ENCODE assay signal across 18 cellular contexts in genomic region chr12:27504506-27504905, GRCh38. TPM values are rescaled to one million over a fixed set of nuclear protein-coding genes. Genes with fewer than 3 reads are reported as not detected.
A peak's percentile ranks its signal among the peaks of the same experiment; 100 is the strongest.
DNase-seq lines count a peak whose midpoint lies in the region; TF ChIP-seq lines count a peak whose summit lies in the region.
"Had no signal": no experiment of that assay in that cellular context is flagged by ENCODE, and none has a peak within 500 bp of the region (broad histone marks: within the 10 kb centered on the region; RNA-seq: fewer than 3 reads in every experiment).

No MANE protein-coding gene starts in this region.

- in situ Hi-C loops in SK-MEL-5 (cut with HindIII; ENCODE audit: low pct_unique_long_range_greater_than_20kb, low sequenced_read_pairs): no loop called here

- H3K4me2 ChIP-seq in osteoblast (ENCODE audit: insufficient read depth, low read length): peak overlapping the region; percentile 58

- POLR2A ChIA-PET in RWPE1 (lab: Yijun Ruan, JAX; ENCODE audit: low non-redundant PET): no interaction called here

- H3K4me3 ChIP-seq in osteoblast (ENCODE audit: insufficient read depth, low read length): no peak overlapping the region
- H3K4me3 ChIP-seq: esophagus muscularis mucosa had no signal

- no peaks in the 10 kb centered on the region for H3K36me3 ChIP-seq in osteoblast (ENCODE audit: insufficient read depth, low read length)
- H3K36me3 ChIP-seq: esophagus muscularis mucosa had no signal

- no peaks in the 10 kb centered on the region for H3K27me3 ChIP-seq in osteoblast (ENCODE audit: insufficient read depth, low read length)
- H3K27me3 ChIP-seq: esophagus muscularis mucosa had no signal

- H3K9me3 ChIP-seq in osteoblast (ENCODE audit: low read depth, low read length): no peaks in the 10 kb centered on the region
- H3K9me3 ChIP-seq: esophagus muscularis mucosa had no signal

- peak overlapping the region; percentile 85 for H3K27ac ChIP-seq in osteoblast (ENCODE audit: low read depth, low read length)
- no peak overlapping the region for H3K27ac ChIP-seq in RWPE1
- H3K27ac ChIP-seq: esophagus muscularis mucosa had no signal

- CTCF ChIA-PET in RWPE1 (lab: Yijun Ruan, JAX): interaction anchor here (0.8 kb wide), 1 partner anchor 20 kb away, joined by 4 read pairs; no protein-coding TSS in a partner anchor

- TF ChIP-seq CTCF in osteoblast (IDR thresholded peaks at IDR 0.05; ENCODE audit: extremely low read depth, low read depth, low read length) (no peak), RWPE1 (conservative IDR thresholded peaks at IDR 0.05; ENCODE audit: low read depth) (no peak)

- H2AFZ ChIP-seq in osteoblast (ENCODE audit: low read length): no peak overlapping the region

- no peaks in the 10 kb centered on the region for H4K20me1 ChIP-seq in osteoblast (ENCODE audit: insufficient read depth, low read length)

- H3K79me2 ChIP-seq in osteoblast (ENCODE audit: insufficient read depth, low read length): no peaks in the 10 kb centered on the region

- H3K4me1 ChIP-seq in osteoblast (ENCODE audit: insufficient read depth, low read length): peaks cover 20% of the 10 kb centered on the region

- DNase-seq in GM03348 (ENCODE audit: low spot score) (peak; percentile 27), SK-MEL-5 (ENCODE audit: low read depth, low spot score) (peak; percentile 16), fibroblast of peridontal ligament (ENCODE audit: extremely low read depth) (peak; percentile 26), osteoblast (ENCODE audit: insufficient read length, low spot score, missing footprints) (no peak), HUDEP-2 (lab: John Stamatoyannopoulos, UW; ENCODE audit: unreplicated experiment in 76 of 76) (no peak), RWPE1 (ENCODE audit: low spot score) (no peak), DMS53 treated with DMSO at 0.1 percent for 48 hours (lab: John Stamatoyannopoulos, UW; ENCODE audit: unreplicated experiment) (no peak)
- DNase-seq: activated CD4-positive, alpha-beta memory T cell treated with anti-CD3 and anti-CD28 coated beads for 36 hours; activated naive CD4-positive, alpha-beta T cell treated with anti-CD3 and anti-CD28 coated beads, Interleukin-2, amount 50 U/mL, for 16 hours; activated T-cell treated with anti-CD3 and anti-CD28 coated beads, Interleukin-2, amount 50 U/mL, for 24 hours; C1 segment of cervical spinal cord; DMS153; hypothalamus; left cardiac atrium; NCI-H2029 treated with DMSO at 0.1 percent for 48 hours; T-helper 17 cell had no signal

RNA-seq across cellular contexts. Expression of gene PPFIBP1, which starts 19.5 kb away (rescaled TPM):
- total RNA-seq in SK-MEL-5 (2014; rRNA removed; shearing (Covaris generic)): 53.7 and 55.8 TPM in 2 replicates
- 51.2 and 79.8 TPM in 2 replicates for polyA plus RNA-seq in SK-MEL-5 (2015; cell fraction: cytosol; rRNA removed)
- polyA plus RNA-seq in SK-MEL-5 (2015; cell fraction: nucleus; rRNA removed): 42.3 and 51.3 TPM in 2 replicates
- 166 and 179 TPM in 2 replicates for total RNA-seq in osteoblast

RNA-seq across cellular contexts. Expression of gene SMCO2, which starts 58.0 kb away (rescaled TPM):
- total RNA-seq in SK-MEL-5 (2014; rRNA removed; shearing (Covaris generic)): not detected in 2 replicates
- polyA plus RNA-seq in SK-MEL-5 (2015; cell fraction: cytosol; rRNA removed): not detected in 2 replicates
- polyA plus RNA-seq in SK-MEL-5 (2015; cell fraction: nucleus; rRNA removed): 15.3 TPM in 1 of 2 replicates, not detected in the other
- total RNA-seq in osteoblast: 0.72 and 0.88 TPM in 2 replicates
- total RNA-seq: esophagus muscularis mucosa, left cardiac atrium, mesothelial cell of epicardium, T-helper 17 cell had no signal

Comparison
In these comparisons a context has a peak if more than half of its experiments do, and no peak if none do; other contexts are left out.
1. DNase-seq: peak in GM03348 (single experiment), SK-MEL-5 (single experiment) and fibroblast of peridontal ligament (single experiment); none in osteoblast (single experiment), HUDEP-2 (0 of 76), RWPE1 (single experiment) and DMS53 treated with DMSO at 0.1 percent for 48 hours (single experiment).